Comparison of ENCODE assay signal across 9 cellular contexts in genomic region chr16:72848759-72849664, GRCh38.
DNase-seq lines count a peak whose midpoint lies in the region; ATAC-seq and TF ChIP-seq lines count a peak whose summit lies in the region.
"Had no signal": no experiment of that assay in that cellular context is flagged by ENCODE, and none has a peak within 500 bp of the region (broad histone marks: within the 10 kb centered on the region; RNA-seq: fewer than 3 reads in every experiment).

No MANE protein-coding gene starts in this region.

- H3K4me3 ChIP-seq in GM23248 (peak overlapping the region; percentile 30), endodermal cell (ENCODE audit: low read length) (no peak overlapping the region), muscle layer of colon (ENCODE audit: low read depth in 1 of 2, low read length in 2 of 2) (no peak overlapping the region)

- H3K9ac ChIP-seq in GM23248 (peak overlapping the region; percentile 79), endodermal cell (ENCODE audit: extremely low read depth, low read length, poor library complexity, severe bottlenecking) (no peak overlapping the region), muscle layer of colon (ENCODE audit: low read length) (peak overlapping the region; percentile 25)
- H3K9ac ChIP-seq: KMS-11 had no signal

- H3K36me3 ChIP-seq in GM23248 (ENCODE audit: low read depth) (no peaks in the 10 kb centered on the region), endodermal cell (ENCODE audit: control insufficient read depth, insufficient read depth, low read length) (no peaks in the 10 kb centered on the region), muscle layer of colon (ENCODE audit: insufficient read depth, low read length) (no peaks in the 10 kb centered on the region)

- H3K9me2 ChIP-seq in GM23248 (ENCODE audit: insufficient read depth) = no peaks in the 10 kb centered on the region

- H3K9me3 ChIP-seq in GM23248 (ENCODE audit: low read depth) = no peaks in the 10 kb centered on the region
- H3K9me3 ChIP-seq in endodermal cell (ENCODE audit: control insufficient read depth, low read length) = no peaks in the 10 kb centered on the region
- no peaks in the 10 kb centered on the region for H3K9me3 ChIP-seq in muscle layer of colon (ENCODE audit: low read length)

- no peaks in the 10 kb centered on the region for H4K20me1 ChIP-seq in GM23248 (ENCODE audit: insufficient read depth)

- H3K79me2 ChIP-seq in GM23248 (ENCODE audit: insufficient read depth) = peaks cover 17% of the 10 kb centered on the region; the same call in 1 of the 2 replicates

- peaks cover 5% of the 10 kb centered on the region for H3K4me1 Mint-ChIP-seq in endodermal cell
- peaks cover 29% of the 10 kb centered on the region for H3K4me1 Mint-ChIP-seq in activated T-helper 2 cell treated with anti-CD3 and anti-CD28 coated beads, Interferon-gamma antibody, Interleukin-2, Interleukin-4, amounts not matched to agents 10 μg/mL and 5 μg/mL and 100 μg/mL, durations not matched to agents 14 hours and 24 hours and 36 hours (ENCODE audit: low read depth)
- peaks cover 25 to 30% of the 10 kb centered on the region in 2 donors for H3K4me1 Mint-ChIP-seq in natural killer cell treated with Interleukin-12 subunit alpha and Interleukin-12 subunit beta and Interleukin-15 and Interleukin-18, amount 100 ng/mL, for 72 hours (ENCODE audit: low read depth in 2 of 2)

- DNase-seq in GM23248 (peak; percentile 92), NCI-H524 treated with DMSO at 0.1 percent for 48 hours (lab: John Stamatoyannopoulos, UW) (peak; percentile 16), endodermal cell (peak; percentile 59)
- DNase-seq in activated T-helper 2 cell treated with anti-CD3 and anti-CD28 coated beads, Interferon-gamma antibody, Interleukin-2, Interleukin-4, amounts not matched to agents 10 μg/mL and 5 μg/mL and 100 μg/mL, durations not matched to agents 14 hours and 24 hours and 36 hours (ENCODE audit: low spot score) = no peak
- no peak for DNase-seq in natural killer cell treated with Interleukin-12 subunit alpha and Interleukin-12 subunit beta and Interleukin-15 and Interleukin-18, amount 100 ng/mL, for 72 hours (ENCODE audit: low spot score)
- no peak for DNase-seq in stimulated activated CD4-positive, alpha-beta T cell treated with anti-CD3 and anti-CD28 coated beads, Interleukin-1b, Interleukin-23, amount 100 ng/mL, for 48 hours
- no peak for DNase-seq in activated CD4-positive, alpha-beta T cell treated with anti-CD3 and anti-CD28 coated beads for 48 hours

- no peak overlapping the region for H3K4me3 Mint-ChIP-seq in endodermal cell
- no peak overlapping the region for H3K4me3 Mint-ChIP-seq in activated T-helper 2 cell treated with anti-CD3 and anti-CD28 coated beads, Interferon-gamma antibody, Interleukin-2, Interleukin-4, amounts not matched to agents 10 μg/mL and 5 μg/mL and 100 μg/mL, durations not matched to agents 14 hours and 24 hours and 36 hours (ENCODE audit: low read depth)
- H3K4me3 Mint-ChIP-seq in natural killer cell treated with Interleukin-12 subunit alpha and Interleukin-12 subunit beta and Interleukin-15 and Interleukin-18, amount 100 ng/mL, for 72 hours = no peak overlapping the region

- H2AFZ ChIP-seq in GM23248 = peak overlapping the region; percentile 19; the same call in 1 of the 2 replicates

- no peak overlapping the region for H3K27ac Mint-ChIP-seq in endodermal cell
- no peak overlapping the region for H3K27ac Mint-ChIP-seq in activated T-helper 2 cell treated with anti-CD3 and anti-CD28 coated beads, Interferon-gamma antibody, Interleukin-2, Interleukin-4, amounts not matched to agents 10 μg/mL and 5 μg/mL and 100 μg/mL, durations not matched to agents 14 hours and 24 hours and 36 hours
- H3K27ac Mint-ChIP-seq in natural killer cell treated with Interleukin-12 subunit alpha and Interleukin-12 subunit beta and Interleukin-15 and Interleukin-18, amount 100 ng/mL, for 72 hours = no peak overlapping the region

- no peaks in the 10 kb centered on the region for H3K36me3 Mint-ChIP-seq in endodermal cell (ENCODE audit: low read depth)
- no peaks in the 10 kb centered on the region for H3K36me3 Mint-ChIP-seq in activated T-helper 2 cell treated with anti-CD3 and anti-CD28 coated beads, Interferon-gamma antibody, Interleukin-2, Interleukin-4, amounts not matched to agents 10 μg/mL and 5 μg/mL and 100 μg/mL, durations not matched to agents 14 hours and 24 hours and 36 hours (ENCODE audit: low read depth)
- no peaks in the 10 kb centered on the region for H3K36me3 Mint-ChIP-seq in natural killer cell treated with Interleukin-12 subunit alpha and Interleukin-12 subunit beta and Interleukin-15 and Interleukin-18, amount 100 ng/mL, for 72 hours

- intact Hi-C loops in activated T-helper 2 cell treated with anti-CD3 and anti-CD28 coated beads, Interferon-gamma antibody, Interleukin-2, Interleukin-4, amounts not matched to agents 10 μg/mL and 5 μg/mL and 100 μg/mL, durations not matched to agents 14 hours and 24 hours and 36 hours (cut with micrococcal nuclease) = loop anchor here (5.0 kb wide), 1 partner anchor 347 kb away; no protein-coding TSS in a partner anchor

- no peaks in the 10 kb centered on the region for H3F3A ChIP-seq in GM23248 (ENCODE audit: insufficient read depth)

- H3K27me3 Mint-ChIP-seq in endodermal cell (ENCODE audit: insufficient read depth) = peaks cover 14% of the 10 kb centered on the region
- peaks cover 12% of the 10 kb centered on the region for H3K27me3 Mint-ChIP-seq in activated T-helper 2 cell treated with anti-CD3 and anti-CD28 coated beads, Interferon-gamma antibody, Interleukin-2, Interleukin-4, amounts not matched to agents 10 μg/mL and 5 μg/mL and 100 μg/mL, durations not matched to agents 14 hours and 24 hours and 36 hours (ENCODE audit: low read depth)
- peaks cover 9 to 12% of the 10 kb centered on the region in 2 donors for H3K27me3 Mint-ChIP-seq in natural killer cell treated with Interleukin-12 subunit alpha and Interleukin-12 subunit beta and Interleukin-15 and Interleukin-18, amount 100 ng/mL, for 72 hours

- H3K27me3 ChIP-seq in GM23248 (replicated peaks; ENCODE audit: insufficient read depth) (no peaks in the 10 kb centered on the region), endodermal cell (ENCODE audit: control insufficient read depth, insufficient read depth, low read length, poor library complexity, severe bottlenecking) (no peaks in the 10 kb centered on the region), muscle layer of colon (ENCODE audit: control insufficient read depth in 1 of 2, insufficient read depth in 2 of 2, low read length in 2 of 2) (no peaks in the 10 kb centered on the region)

- peak overlapping the region; percentile 58 for H3K4me2 ChIP-seq in GM23248 (ENCODE audit: unreplicated experiment)
- H3K4me2 ChIP-seq: KMS-11 had no signal

- TF ChIP-seq CTCF in endodermal cell (conservative IDR thresholded peaks at IDR 0.05) = no peak

- WGBS in GM23248 (ENCODE audit: low coverage in 1 of 2, low lambda C conversion rate in 2 of 2, missing lambda C conversion rate in 2 of 2), 2 experiments = 14% methylated on average over 24 of the region's 24 CpGs
- WGBS in endodermal cell (ENCODE audit: insufficient coverage in 1 of 2, insufficient read length in 1 of 2), 2 experiments = 86 to 87% methylated on average over 15 to 24 of the region's 24 CpGs

- in situ Hi-C loops in GM23248 (cut with MboI) = no loop called here

- H3K4me1 ChIP-seq in GM23248 (ENCODE audit: insufficient read depth) (peaks cover 19% of the 10 kb centered on the region), endodermal cell (ENCODE audit: control insufficient read depth, insufficient read depth, low read length) (no peaks in the 10 kb centered on the region), muscle layer of colon (ENCODE audit: insufficient read depth, low read length) (peaks cover 31% of the 10 kb centered on the region)

- H3K27ac ChIP-seq in GM23248 (peak overlapping the region; percentile 83), endodermal cell (ENCODE audit: low read depth, low read length) (no peak overlapping the region), muscle layer of colon (ENCODE audit: low read depth, low read length) (peak overlapping the region; percentile 35)
- H3K27ac ChIP-seq: KMS-11 had no signal

- no peak for ATAC-seq in natural killer cell treated with Interleukin-12 subunit alpha and Interleukin-12 subunit beta and Interleukin-15 and Interleukin-18, amount 100 ng/mL, for 72 hours

- no peaks in the 10 kb centered on the region for H3K9me3 Mint-ChIP-seq in endodermal cell
- no peaks in the 10 kb centered on the region for H3K9me3 Mint-ChIP-seq in activated T-helper 2 cell treated with anti-CD3 and anti-CD28 coated beads, Interferon-gamma antibody, Interleukin-2, Interleukin-4, amounts not matched to agents 10 μg/mL and 5 μg/mL and 100 μg/mL, durations not matched to agents 14 hours and 24 hours and 36 hours
- H3K9me3 Mint-ChIP-seq in natural killer cell treated with Interleukin-12 subunit alpha and Interleukin-12 subunit beta and Interleukin-15 and Interleukin-18, amount 100 ng/mL, for 72 hours = no peaks in the 10 kb centered on the region

Comparison
In these comparisons a context has a peak if more than half of its experiments do, and no peak if none do; other contexts are left out.
1. DNase-seq: peak in GM23248 (single experiment), NCI-H524 treated with DMSO at 0.1 percent for 48 hours (single experiment) and endodermal cell (single experiment); none in activated T-helper 2 cell treated with anti-CD3 and anti-CD28 coated beads, Interferon-gamma antibody, Interleukin-2, Interleukin-4, amounts not matched to agents 10 μg/mL and 5 μg/mL and 100 μg/mL, durations not matched to agents 14 hours and 24 hours and 36 hours (single experiment), natural killer cell treated with Interleukin-12 subunit alpha and Interleukin-12 subunit beta and Interleukin-15 and Interleukin-18, amount 100 ng/mL, for 72 hours (single experiment), stimulated activated CD4-positive, alpha-beta T cell treated with anti-CD3 and anti-CD28 coated beads, Interleukin-1b, Interleukin-23, amount 100 ng/mL, for 48 hours (single experiment) and activated CD4-positive, alpha-beta T cell treated with anti-CD3 and anti-CD28 coated beads for 48 hours (single experiment).